ENCODE assay signal across 5 cellular contexts in genomic region chr5:157674351-157674750, GRCh38. TPM values are rescaled to one million over a fixed set of nuclear protein-coding genes. Genes with fewer than 3 reads are reported as not detected.
"Had no signal": no experiment of that assay in that cellular context is flagged by ENCODE, and none has a peak within 500 bp of the region (broad histone marks: within the 10 kb centered on the region; RNA-seq: fewer than 3 reads in every experiment).

No MANE protein-coding gene starts in this region.

RNA-seq across cellular contexts. Expression of gene C5orf52, which starts 3.0 kb away (rescaled TPM):
- total RNA-seq: K562, M059J, Right ventricle myocardium superior, SJSA1 had no signal
- polyA plus RNA-seq: K562, SK-N-SH had no signal

RNA-seq across cellular contexts. Expression of gene SOX30, which starts 22.1 kb away (rescaled TPM):
- total RNA-seq: K562 had no signal
- polyA plus RNA-seq: K562 had no signal
